ENCODE assay signal across 21 cellular contexts in the genomic region with DNA sequence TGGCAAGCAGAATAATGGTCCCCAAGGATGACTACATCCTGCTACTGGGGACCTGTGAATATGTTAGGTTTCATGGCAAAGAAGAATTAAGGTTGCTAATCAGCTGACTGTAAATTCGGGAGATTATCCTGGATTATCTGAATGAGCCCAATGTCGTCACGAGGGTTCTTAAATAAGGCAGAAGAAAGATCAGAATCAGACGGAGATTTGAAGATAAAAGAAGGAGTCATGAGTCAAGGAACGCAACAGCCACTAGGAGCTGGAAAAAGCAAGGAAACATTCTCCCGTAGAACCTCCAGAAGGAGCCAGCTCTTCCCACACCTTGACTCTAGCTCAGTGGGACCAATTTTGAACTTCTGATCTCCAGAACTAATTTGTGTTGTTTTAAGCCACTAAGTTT.
A peak's percentile ranks its signal among the peaks of the same experiment; 100 is the strongest.
DNase-seq lines count a peak whose midpoint lies in the region; ATAC-seq, FAIRE-seq and TF ChIP-seq lines count a peak whose summit lies in the region.
"Had no signal": no experiment of that assay in that cellular context is flagged by ENCODE, and none has a peak within 500 bp of the region (broad histone marks: within the 10 kb centered on the region; RNA-seq: fewer than 3 reads in every experiment).

No MANE protein-coding gene starts in this region.

- POLR2A ChIA-PET in HepG2 (lab: Yijun Ruan, JAX), result no interaction called here

- TF ChIP-seq CTCF in HepG2 (CRISPR knock-in tag; IDR thresholded peaks at IDR 0.05) (no peak), right lobe of liver (IDR thresholded peaks at IDR 0.05) (no peak), retinal pigment epithelial cell (conservative IDR thresholded peaks at IDR 0.05; ENCODE audit: low read depth, low read length) (no peak)

- H3K4me2 ChIP-seq in HepG2 (ENCODE audit: low read depth, low read length), result no peak overlapping the region
- H3K4me2 ChIP-seq: BLaER1 had no signal

- H3K4me1 ChIP-seq in HepG2 (ENCODE audit: insufficient read depth, low read length) (no peaks in the 10 kb centered on the region), right lobe of liver (no peaks in the 10 kb centered on the region)
- H3K4me1 ChIP-seq: BE2C had no signal

- no peak for ATAC-seq in HepG2
- no peak for ATAC-seq in right lobe of liver
- ATAC-seq in HG03039 (IDR thresholded peaks at IDR 0.05; ENCODE audit: unreplicated experiment), result no peak

- H3K36me3 ChIP-seq in HepG2 (replicated peaks in 1 of 2; ENCODE audit: control insufficient read depth in 1 of 2, insufficient read depth in 2 of 2, low read length in 2 of 2), result no peaks in the 10 kb centered on the region
- H3K36me3 ChIP-seq in right lobe of liver, result no peaks in the 10 kb centered on the region
- H3K36me3 ChIP-seq: BE2C, BLaER1 had no signal

- TF ChIP-seq EP300 in HepG2 (IDR thresholded peaks at IDR 0.05; ENCODE audit: low read depth in 2 of 2, low read length in 2 of 2), result no peak
- no peak for TF ChIP-seq EP300 in HepG2 (CRISPR knock-in tag; IDR thresholded peaks at IDR 0.05; ENCODE audit: borderline replicate concordance)

- TF ChIP-seq POLR2A in HepG2 (IDR thresholded peaks at IDR 0.05; ENCODE audit: insufficient read depth in 1 of 2, low read depth in 2 of 2, low read length in 2 of 2), result no peak
- TF ChIP-seq POLR2A in right lobe of liver (IDR thresholded peaks at IDR 0.05), result no peak
- no peak for TF ChIP-seq POLR2A in GM12892 (IDR thresholded peaks at IDR 0.05; ENCODE audit: low read depth, low read length)

- CTCF ChIA-PET in HepG2 (lab: Yijun Ruan, JAX; ENCODE audit: low intra/inter-chr PET ratio, low total read pairs), result no interaction called here

- H3K9me3 ChIP-seq in HepG2 (ENCODE audit: low read length) (no peaks in the 10 kb centered on the region), right lobe of liver (no peaks in the 10 kb centered on the region)
- H3K9me3 ChIP-seq: BE2C, BLaER1 had no signal

- intact Hi-C loops in HepG2 (cut with micrococcal nuclease; ENCODE audit: unreplicated experiment) (loop anchor here (5.0 kb wide), 1 partner anchor 187 kb away; no protein-coding TSS in a partner anchor), right lobe of liver (cut with DNase I) (no loop called here)

- H3K79me2 ChIP-seq in HepG2 (ENCODE audit: insufficient read depth, low read length), result no peaks in the 10 kb centered on the region

- no peak overlapping the region for H3K9ac ChIP-seq in HepG2 (ENCODE audit: insufficient read depth, low read depth, low read length)
- H3K9ac ChIP-seq: BLaER1 had no signal

- no peak for TF ChIP-seq RAD21 in HepG2 (CRISPR knock-in tag; IDR thresholded peaks at IDR 0.05)

- WGBS in HepG2 (ENCODE audit: low lambda C conversion rate), result 9% methylated on average over 6 of the region's 6 CpGs
- 58% methylated on average over 5 of the region's 6 CpGs for WGBS in right lobe of liver (ENCODE audit: insufficient coverage, low coverage, low lambda C conversion rate, missing lambda C conversion rate)

- FAIRE-seq in HepG2 (lab: Jason Lieb, UNC), result no peak
- peak; percentile 44 for FAIRE-seq in GM12892 (lab: Jason Lieb, UNC)
- FAIRE-seq: A204.1, G401.6, GM12891, GM18507 had no signal

- DNase-seq in HepG2 (ENCODE audit: low spot score) (no peak), right lobe of liver (no peak), GM12892 (ENCODE audit: insufficient read length) (no peak), retinal pigment epithelial cell (ENCODE audit: low read depth) (peak; percentile 7), iPS-NIHi11 (ENCODE audit: low spot score) (no peak)
- DNase-seq: 8988T; ACHN; BE2C; C1 segment of cervical spinal cord; CD4-positive, alpha-beta memory T cell; CD4-positive, CD25-positive, alpha-beta regulatory T cell; CD8-positive, alpha-beta memory T cell; COR-L47; DMS79 treated with DMSO at 0.1 percent for 48 hours; GF-D8 had no signal

- H3K4me3 ChIP-seq in HepG2 (replicated peaks in 1 of 3; ENCODE audit: insufficient read depth in 1 of 3, low read depth in 2 of 3, low read length in 3 of 3) (no peak overlapping the region), right lobe of liver (no peak overlapping the region), retinal pigment epithelial cell (ENCODE audit: low read length) (no peak overlapping the region)
- H3K4me3 ChIP-seq: BLaER1 had no signal

- in situ Hi-C loops in HepG2 (cut with HindIII; ENCODE audit: extremely low pct_ligation_motif_present, low pct_unique_long_range_greater_than_20kb), result no loop called here

- H3K27me3 ChIP-seq in HepG2 (ENCODE audit: control insufficient read depth in 1 of 2, insufficient read depth in 2 of 2, low read length in 2 of 2), result no peaks in the 10 kb centered on the region
- H3K27me3 ChIP-seq in right lobe of liver, result no peaks in the 10 kb centered on the region
- H3K27me3 ChIP-seq: BE2C, BLaER1 had no signal

- H2AFZ ChIP-seq in HepG2 (ENCODE audit: low read length), result no peak overlapping the region

- H4K20me1 ChIP-seq in HepG2 (ENCODE audit: insufficient read depth, low read length), result no peaks in the 10 kb centered on the region
- H4K20me1 ChIP-seq: BLaER1 had no signal

- BruUV-seq in HepG2 (replicated peaks; lab: Mats Ljungman, UMichigan), result no TSS peak

- H3K27ac ChIP-seq in HepG2 (ENCODE audit: extremely low read length, insufficient read depth, low read length), result no peak overlapping the region
- no peak overlapping the region for H3K27ac ChIP-seq in right lobe of liver
- H3K27ac ChIP-seq: BLaER1 had no signal

TF ChIP-seq in HepG2, 621 proteins besides CTCF, POLR2A, EP300 and RAD21:
- TF ChIP-seq CREB1 (IDR thresholded peaks at IDR 0.05) (peak; percentile 27; the same call in 1 of the 2 replicates), CREB1 (CRISPR knock-in tag; IDR thresholded peaks at IDR 0.05) (no peak), GATA4 (IDR thresholded peaks at IDR 0.05; ENCODE audit: borderline replicate concordance, low read depth) (no peak), ATF1 (CRISPR knock-in tag; IDR thresholded peaks at IDR 0.05) (no peak), GATAD1 (CRISPR knock-in tag; IDR thresholded peaks at IDR 0.05) (no peak), NONO (IDR thresholded peaks at IDR 0.05) (no peak), NONO (CRISPR knock-in tag; conservative IDR thresholded peaks at IDR 0.05) (no peak), SRY (CRISPR knock-in tag; IDR thresholded peaks at IDR 0.05) (no peak)
- TF ChIP-seq, protein P1, sequence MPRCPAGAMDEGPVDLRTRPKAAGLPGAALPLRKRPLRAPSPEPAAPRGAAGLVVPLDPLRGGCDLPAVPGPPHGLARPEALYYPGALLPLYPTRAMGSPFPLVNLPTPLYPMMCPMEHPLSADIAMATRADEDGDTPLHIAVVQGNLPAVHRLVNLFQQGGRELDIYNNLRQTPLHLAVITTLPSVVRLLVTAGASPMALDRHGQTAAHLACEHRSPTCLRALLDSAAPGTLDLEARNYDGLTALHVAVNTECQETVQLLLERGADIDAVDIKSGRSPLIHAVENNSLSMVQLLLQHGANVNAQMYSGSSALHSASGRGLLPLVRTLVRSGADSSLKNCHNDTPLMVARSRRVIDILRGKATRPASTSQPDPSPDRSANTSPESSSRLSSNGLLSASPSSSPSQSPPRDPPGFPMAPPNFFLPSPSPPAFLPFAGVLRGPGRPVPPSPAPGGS (CRISPR knock-in tag; IDR thresholded peaks at IDR 0.05), result no peak
